In the genomic region with DNA sequence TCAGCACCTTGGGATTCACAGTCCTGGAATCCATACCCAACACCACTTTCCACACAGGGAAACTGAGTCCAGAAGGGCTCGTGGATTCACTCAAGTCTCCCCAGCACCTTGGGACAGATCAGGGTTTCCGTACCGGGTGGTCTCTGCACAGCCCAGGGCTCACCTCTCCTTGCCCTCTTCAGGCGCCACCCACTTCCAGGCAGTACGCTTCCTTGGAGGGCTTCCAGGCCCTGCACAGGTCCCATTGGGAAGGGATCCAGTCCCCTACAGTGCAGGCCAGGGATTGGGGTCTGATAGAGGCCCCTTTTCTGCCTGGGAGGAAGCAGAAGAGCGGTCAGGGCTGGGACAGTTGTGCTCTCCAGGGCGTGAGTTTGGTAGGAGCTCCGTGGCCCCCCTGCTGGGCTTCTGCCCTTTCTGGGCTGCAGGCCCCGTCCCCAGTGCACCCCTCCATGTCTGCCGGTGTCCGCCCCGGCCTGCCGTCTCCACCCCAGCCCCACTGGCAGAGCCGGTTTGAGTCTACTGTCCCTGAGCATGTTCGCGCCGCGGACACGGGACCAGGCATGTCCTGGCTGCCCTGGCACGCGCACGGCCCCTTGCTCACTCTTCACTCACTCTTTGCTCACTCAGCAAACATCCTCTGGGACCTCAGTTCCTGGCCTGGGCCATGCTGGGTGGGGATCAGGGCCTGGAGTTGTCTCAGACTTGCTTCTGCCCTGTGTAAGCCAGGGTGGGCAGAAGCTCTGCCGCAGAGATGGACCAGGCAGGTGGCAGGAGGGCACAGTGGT, we compare ENCODE assay signal across 1 cellular context.
TF ChIP-seq lines count a peak whose summit lies in the region.

No MANE protein-coding gene starts in this region.

TF ChIP-seq in HepG2, 621 proteins besides CTCF, POLR2A, EP300 and RAD21:
- 0 out of 2 replicates have a peak, but pooled peaks have one; percentile 29 for TF ChIP-seq HNRNPL (IDR thresholded peaks at IDR 0.05; ENCODE audit: low read depth, low read length)
- peak; percentile 62 for TF ChIP-seq RBFOX2 (IDR thresholded peaks at IDR 0.05; ENCODE audit: low read depth, low read length)
- no peak for TF ChIP-seq ZNF761 (CRISPR knock-in tag; conservative IDR thresholded peaks at IDR 0.05)
- TF ChIP-seq HBP1 (CRISPR knock-in tag; IDR thresholded peaks at IDR 0.05; ENCODE audit: low read depth) = no peak
- TF ChIP-seq GABPB1 (CRISPR knock-in tag; IDR thresholded peaks at IDR 0.05) = peak; percentile 27; the same call in 1 of the 2 replicates
- TF ChIP-seq ZBTB33 (CRISPR knock-in tag; IDR thresholded peaks at IDR 0.05) = peak; percentile 86
- no peak for TF ChIP-seq NR2F6 (IDR thresholded peaks at IDR 0.05)
- TF ChIP-seq NR2F6 (CRISPR knock-in tag; IDR thresholded peaks at IDR 0.05) = no peak
- no peak for TF ChIP-seq ZNF441 (CRISPR knock-in tag; IDR thresholded peaks at IDR 0.05; ENCODE audit: borderline replicate concordance)
- peak; percentile 26; the same call in 1 of the 2 replicates for TF ChIP-seq DNMT1 (CRISPR knock-in tag; IDR thresholded peaks at IDR 0.05)
- 0 out of 2 replicates have a peak, but pooled peaks have one; percentile 25 for TF ChIP-seq CERS6 (CRISPR knock-in tag; IDR thresholded peaks at IDR 0.05)
- no peak for TF ChIP-seq HMG20B (CRISPR knock-in tag; conservative IDR thresholded peaks at IDR 0.05)
- TF ChIP-seq TP53 (CRISPR knock-in tag; conservative IDR thresholded peaks at IDR 0.05) = no peak
- TF ChIP-seq FOXP1 (IDR thresholded peaks at IDR 0.05) = no peak
- no peak for TF ChIP-seq FOXP1 (CRISPR knock-in tag; IDR thresholded peaks at IDR 0.05)
- TF ChIP-seq ZNF589 (CRISPR knock-in tag; conservative IDR thresholded peaks at IDR 0.05) = no peak
- TF ChIP-seq AGO2 (optimal IDR thresholded peaks at IDR 0.05; ENCODE audit: low read depth, low read length) = peak; percentile 35
- no peak for TF ChIP-seq JUND (CRISPR knock-in tag; IDR thresholded peaks at IDR 0.05)
- no peak for TF ChIP-seq MED8 (CRISPR knock-in tag; IDR thresholded peaks at IDR 0.05; ENCODE audit: insufficient replicate concordance)
- TF ChIP-seq, protein P1, sequence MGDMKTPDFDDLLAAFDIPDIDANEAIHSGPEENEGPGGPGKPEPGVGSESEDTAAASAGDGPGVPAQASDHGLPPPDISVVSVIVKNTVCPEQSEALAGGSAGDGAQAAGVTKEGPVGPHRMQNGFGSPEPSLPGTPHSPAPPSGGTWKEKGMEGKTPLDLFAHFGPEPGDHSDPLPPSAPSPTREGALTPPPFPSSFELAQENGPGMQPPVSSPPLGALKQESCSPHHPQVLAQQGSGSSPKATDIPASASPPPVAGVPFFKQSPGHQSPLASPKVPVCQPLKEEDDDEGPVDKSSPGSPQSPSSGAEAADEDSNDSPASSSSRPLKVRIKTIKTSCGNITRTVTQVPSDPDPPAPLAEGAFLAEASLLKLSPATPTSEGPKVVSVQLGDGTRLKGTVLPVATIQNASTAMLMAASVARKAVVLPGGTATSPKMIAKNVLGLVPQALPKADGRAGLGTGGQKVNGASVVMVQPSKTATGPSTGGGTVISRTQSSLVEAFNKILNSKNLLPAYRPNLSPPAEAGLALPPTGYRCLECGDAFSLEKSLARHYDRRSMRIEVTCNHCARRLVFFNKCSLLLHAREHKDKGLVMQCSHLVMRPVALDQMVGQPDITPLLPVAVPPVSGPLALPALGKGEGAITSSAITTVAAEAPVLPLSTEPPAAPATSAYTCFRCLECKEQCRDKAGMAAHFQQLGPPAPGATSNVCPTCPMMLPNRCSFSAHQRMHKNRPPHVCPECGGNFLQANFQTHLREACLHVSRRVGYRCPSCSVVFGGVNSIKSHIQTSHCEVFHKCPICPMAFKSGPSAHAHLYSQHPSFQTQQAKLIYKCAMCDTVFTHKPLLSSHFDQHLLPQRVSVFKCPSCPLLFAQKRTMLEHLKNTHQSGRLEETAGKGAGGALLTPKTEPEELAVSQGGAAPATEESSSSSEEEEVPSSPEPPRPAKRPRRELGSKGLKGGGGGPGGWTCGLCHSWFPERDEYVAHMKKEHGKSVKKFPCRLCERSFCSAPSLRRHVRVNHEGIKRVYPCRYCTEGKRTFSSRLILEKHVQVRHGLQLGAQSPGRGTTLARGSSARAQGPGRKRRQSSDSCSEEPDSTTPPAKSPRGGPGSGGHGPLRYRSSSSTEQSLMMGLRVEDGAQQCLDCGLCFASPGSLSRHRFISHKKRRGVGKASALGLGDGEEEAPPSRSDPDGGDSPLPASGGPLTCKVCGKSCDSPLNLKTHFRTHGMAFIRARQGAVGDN (CRISPR knock-in tag; IDR thresholded peaks at IDR 0.05) = peak; percentile 20; the same call in 1 of the 2 replicates
- 0 out of 2 replicates have a peak, but pooled peaks have one; percentile 32 for TF ChIP-seq SPEN (CRISPR knock-in tag; IDR thresholded peaks at IDR 0.05; ENCODE audit: low read depth)
- peak in 1 of 2 experiments; percentile 51; a peak in 1 of 4 replicates for TF ChIP-seq MAFK (conservative IDR thresholded peaks at IDR 0.05 in 1 of 2, IDR thresholded peaks at IDR 0.05 in 1 of 2; ENCODE audit: low read length in 2 of 2)
- 0 out of 2 replicates have a peak, but pooled peaks have one; percentile 40 for TF ChIP-seq ZNF547 (CRISPR knock-in tag; IDR thresholded peaks at IDR 0.05)
